ENCODE assay signal across 27 cellular contexts in genomic region chr9:94078086-94078485, GRCh38.
"Had no signal": no experiment of that assay in that cellular context is flagged by ENCODE, and none has a peak within 500 bp of the region (broad histone marks: within the 10 kb centered on the region; RNA-seq: fewer than 3 reads in every experiment).

No MANE protein-coding gene starts in this region.

- H3K9me3 ChIP-seq: colonic mucosa, esophagus squamous epithelium, gastrocnemius medialis, heart right ventricle, left lung, lower lobe of right lung had no signal

- H3K9me3 Mint-ChIP-seq: effector memory CD8-positive, alpha-beta T cell; endodermal cell; memory B cell had no signal

- H3K36me3 ChIP-seq: colonic mucosa, left lung, lower lobe of right lung had no signal

- H3K27ac ChIP-seq: colonic mucosa, epithelial cell of prostate, esophagus squamous epithelium, gastrocnemius medialis, heart right ventricle, left lung, lower lobe of right lung had no signal

- H3K4me1 ChIP-seq: colonic mucosa, gastrocnemius medialis had no signal

- H3K27me3 ChIP-seq: colonic mucosa, esophagus squamous epithelium, gastrocnemius medialis, heart right ventricle, left lung had no signal

- ATAC-seq: effector memory CD8-positive, alpha-beta T cell; esophagus mucosa; gastrocnemius medialis; heart right ventricle; left cardiac atrium; left lung; left ventricle myocardium superior; lower lobe of right lung had no signal

- H3K27me3 Mint-ChIP-seq: dendritic cell treated with granulocyte-macrophage colony-stimulating factor and Interleukin-4, amounts not matched to agents 40 ng/mL and 50 ng/mL, for 4 days; effector memory CD8-positive, alpha-beta T cell; memory B cell had no signal

- H3K4me3 ChIP-seq: colonic mucosa, esophagus squamous epithelium, gastrocnemius medialis, heart right ventricle, left lung, lower lobe of right lung had no signal

- FAIRE-seq: endometrium, islet of Langerhans, keratinocyte had no signal

- H3K27ac Mint-ChIP-seq: dendritic cell treated with granulocyte-macrophage colony-stimulating factor and Interleukin-4, amounts not matched to agents 40 ng/mL and 50 ng/mL, for 4 days; effector memory CD8-positive, alpha-beta T cell; endodermal cell; memory B cell had no signal

- H3K4me1 Mint-ChIP-seq: memory B cell had no signal

- DNase-seq: colonic mucosa; cortex of kidney; effector CD8-positive, alpha-beta T cell; effector memory CD8-positive, alpha-beta T cell; endodermal cell; erythroblast; esophagus squamous epithelium; foreskin fibroblast; foreskin melanocyte; gastrocnemius medialis; glutamatergic neuron; head of caudate nucleus; heart right ventricle; hippocampal formation; left cardiac atrium; left lung; left ventricle myocardium superior; lower lobe of right lung; mesendoderm; midbrain had no signal

- H3K4me3 Mint-ChIP-seq: dendritic cell treated with granulocyte-macrophage colony-stimulating factor and Interleukin-4, amounts not matched to agents 40 ng/mL and 50 ng/mL, for 4 days; effector memory CD8-positive, alpha-beta T cell; endodermal cell; memory B cell had no signal
